ENCODE assay signal across 8 cellular contexts in the genomic region with DNA sequence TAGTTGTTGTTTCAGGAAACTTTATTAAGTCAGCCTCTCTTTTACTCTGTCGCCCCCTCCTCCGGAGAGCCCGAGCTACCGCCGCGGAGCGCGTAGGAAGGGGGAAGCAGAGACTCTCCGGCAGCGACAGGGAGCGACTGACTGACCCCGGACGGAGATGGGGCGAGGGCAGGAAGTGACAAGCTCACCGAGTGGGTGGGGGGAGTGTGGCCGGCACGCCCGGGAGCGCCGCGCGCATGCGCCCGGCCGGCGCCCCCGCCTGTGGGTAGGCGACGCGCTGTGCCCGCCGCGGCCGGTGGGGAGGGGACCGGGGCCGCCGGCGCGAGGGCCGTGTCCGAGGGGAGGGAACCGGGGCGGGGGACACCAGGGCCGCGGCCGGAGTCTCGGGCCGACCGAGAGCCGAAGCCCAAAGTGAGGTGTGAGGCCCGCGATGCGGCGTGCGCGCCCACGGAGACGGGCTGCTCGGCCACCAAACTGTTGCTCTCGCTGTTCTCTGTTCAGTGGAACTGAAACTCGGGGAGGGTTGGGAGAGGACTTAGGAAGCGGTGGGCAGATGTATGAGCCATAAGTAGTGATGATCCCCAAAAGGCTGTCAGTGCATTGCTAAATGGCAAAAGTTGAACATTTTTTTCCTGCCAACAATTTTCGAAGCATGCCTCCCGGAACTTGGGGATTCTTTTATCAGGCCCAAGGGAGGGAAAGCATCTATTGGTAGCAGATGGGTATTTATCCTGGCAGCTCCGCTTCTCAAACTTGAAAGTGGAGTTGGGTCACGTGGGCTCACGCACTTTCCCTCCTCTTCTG. TPM values are rescaled to one million over a fixed set of nuclear protein-coding genes. Genes with fewer than 3 reads are reported as not detected.
DNase-seq lines count a peak whose midpoint lies in the region; ATAC-seq and TF ChIP-seq lines count a peak whose summit lies in the region.

A gene with protein sequence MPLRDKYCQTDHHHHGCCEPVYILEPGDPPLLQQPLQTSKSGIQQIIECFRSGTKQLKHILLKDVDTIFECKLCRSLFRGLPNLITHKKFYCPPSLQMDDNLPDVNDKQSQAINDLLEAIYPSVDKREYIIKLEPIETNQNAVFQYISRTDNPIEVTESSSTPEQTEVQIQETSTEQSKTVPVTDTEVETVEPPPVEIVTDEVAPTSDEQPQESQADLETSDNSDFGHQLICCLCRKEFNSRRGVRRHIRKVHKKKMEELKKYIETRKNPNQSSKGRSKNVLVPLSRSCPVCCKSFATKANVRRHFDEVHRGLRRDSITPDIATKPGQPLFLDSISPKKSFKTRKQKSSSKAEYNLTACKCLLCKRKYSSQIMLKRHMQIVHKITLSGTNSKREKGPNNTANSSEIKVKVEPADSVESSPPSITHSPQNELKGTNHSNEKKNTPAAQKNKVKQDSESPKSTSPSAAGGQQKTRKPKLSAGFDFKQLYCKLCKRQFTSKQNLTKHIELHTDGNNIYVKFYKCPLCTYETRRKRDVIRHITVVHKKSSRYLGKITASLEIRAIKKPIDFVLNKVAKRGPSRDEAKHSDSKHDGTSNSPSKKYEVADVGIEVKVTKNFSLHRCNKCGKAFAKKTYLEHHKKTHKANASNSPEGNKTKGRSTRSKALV (minus strand): TSS at position 143 of the 804 bp plus-strand sequence. CDS start 1,151 bp downstream, outside the sequence.

- H3K9ac ChIP-seq in mucosa of rectum (ENCODE audit: low read depth in 1 of 2, low read length in 2 of 2): peak within 1 kb of the TSS; percentile 79 to 94

- CTCF ChIA-PET in PC-9 (lab: Charles Lee): interaction anchor here (0.6 to 0.7 kb wide), 2 partner anchors 11 to 43 kb away, joined by 3 read pairs; no protein-coding TSS in a partner anchor

- H3K27ac ChIP-seq in PC-9 (peak within 1 kb of the TSS; percentile 54), mucosa of rectum (ENCODE audit: low read depth in 2 of 2, low read length in 2 of 2) (peak within 1 kb of the TSS; percentile 94 to 99)

- peaks cover 45% of the 10 kb centered on the region for H3K79me2 ChIP-seq in PC-9 (ENCODE audit: low read depth)

- peak within 1 kb of the TSS; percentile 99 for H2AFZ ChIP-seq in PC-9

- H3K4me3 ChIP-seq in PC-9 (peak within 1 kb of the TSS; percentile 99), epithelial cell of proximal tubule (ENCODE audit: low read depth, low read length) (peak within 1 kb of the TSS; percentile 86), mucosa of rectum (ENCODE audit: low read length in 2 of 2) (peak within 1 kb of the TSS; percentile 92 to 95)

- no peaks in the 10 kb centered on the region for H3K9me3 Mint-ChIP-seq in IgD-negative memory B cell

- H3K27me3 Mint-ChIP-seq in IgD-negative memory B cell: peaks cover 2% of the 10 kb centered on the region

- TF ChIP-seq CTCF in PC-9 (conservative IDR thresholded peaks at IDR 0.05) (no peak), epithelial cell of proximal tubule (conservative IDR thresholded peaks at IDR 0.05; ENCODE audit: low read depth, low read length) (no peak)

- H3K4me3 Mint-ChIP-seq in IgD-negative memory B cell: peak within 1 kb of the TSS; percentile 93 to 99 (median 98)

- BruUV-seq in PC-9 (replicated peaks; lab: Mats Ljungman, UMichigan): no TSS peak

- POLR2A ChIA-PET in PC-9 (lab: Charles Lee; ENCODE audit: unreplicated experiment): interaction anchor here (0.5 to 1.0 kb wide), 8 partner anchors 29 to 1429 kb away, joined by 3 to 9 read pairs (median 6); a partner anchor contains a TSS

- H3K27me3 ChIP-seq in PC-9 (ENCODE audit: insufficient read depth, low read depth): no peaks in the 10 kb centered on the region
- H3K27me3 ChIP-seq in mucosa of rectum (ENCODE audit: control insufficient read depth in 2 of 2, insufficient read depth in 2 of 2, low read length in 2 of 2): no peaks in the 10 kb centered on the region

- H3K27ac Mint-ChIP-seq in IgD-negative memory B cell: peak within 1 kb of the TSS; percentile 96 to 98 (median 97)

- peak; percentile 86 for ATAC-seq in GM21528 (IDR thresholded peaks at IDR 0.05; ENCODE audit: low FRiP score, unreplicated experiment)

- H3K4me1 Mint-ChIP-seq in IgD-negative memory B cell: peaks cover 29 to 42% (median 41%) of the 10 kb centered on the region in 3 donors

- H3K9me3 ChIP-seq in PC-9 (ENCODE audit: insufficient read depth, low read depth) (no peaks in the 10 kb centered on the region), mucosa of rectum (ENCODE audit: control insufficient read depth in 2 of 2, low read length in 2 of 2) (no peaks in the 10 kb centered on the region)

- intact Hi-C loops in PC-9 (cut with micrococcal nuclease; ENCODE audit: unreplicated experiment): loop anchor here (2.0 to 5.0 kb wide), 3 partner anchors 196 to 816 kb away; a partner anchor contains a TSS

- peaks cover 5% of the 10 kb centered on the region; the same call in 1 of the 2 replicates for H4K20me1 ChIP-seq in PC-9 (ENCODE audit: insufficient read depth)

- peaks cover 6% of the 10 kb centered on the region; the same call in 1 of the 2 replicates for H3F3A ChIP-seq in PC-9 (ENCODE audit: insufficient read depth, low read depth)

- DNase-seq in DMS 273 treated with DMSO at 0.1 percent for 48 hours (lab: John Stamatoyannopoulos, UW) (peak; percentile 70), PC-9 (peak; percentile 58 to 90), epithelial cell of proximal tubule (ENCODE audit: low read depth) (no peak)
- DNase-seq in activated T-cell treated with anti-CD3 and anti-CD28 coated beads, Interleukin-2, amount 50 U/mL, for 1 hour: peak; percentile 86
- peak; percentile 90 for DNase-seq in stimulated activated CD8-positive, alpha-beta memory T cell treated with anti-CD3 and anti-CD28 coated beads, Interleukin-4, amount 100 ng/mL, for 48 hours

- peak within 1 kb of the TSS; percentile 85 for H3K4me2 ChIP-seq in PC-9

- peaks cover 17% of the 10 kb centered on the region for H3K36me3 ChIP-seq in PC-9 (ENCODE audit: low read depth)
- H3K36me3 ChIP-seq in mucosa of rectum (ENCODE audit: control insufficient read depth in 2 of 2, insufficient read depth in 2 of 2, low read length in 2 of 2): peaks cover 4 to 11% of the 10 kb centered on the region in 2 donors

- H3K9me2 ChIP-seq in PC-9 (ENCODE audit: insufficient read depth): no peaks in the 10 kb centered on the region

- H3K36me3 Mint-ChIP-seq in IgD-negative memory B cell: peaks cover 4% of the 10 kb centered on the region

- H3K4me1 ChIP-seq in PC-9 (replicated peaks; ENCODE audit: insufficient read depth) (peaks cover 22% of the 10 kb centered on the region), mucosa of rectum (ENCODE audit: control insufficient read depth in 2 of 2, insufficient read depth in 2 of 2, low read length in 2 of 2) (peaks cover 8 to 19% of the 10 kb centered on the region in 2 donors)

RNA-seq across cellular contexts. Expression of the gene that starts here (rescaled TPM):
- 51.9 TPM for polyA plus RNA-seq in IgD-negative memory B cell
- total RNA-seq in PC-9 (2021): 32.4 and 32.6 TPM in 2 replicates
- 11.5 and 14.6 TPM in 2 replicates for total RNA-seq in epithelial cell of proximal tubule
